Comparison of ENCODE assay signal across 8 cellular contexts in the genomic region with DNA sequence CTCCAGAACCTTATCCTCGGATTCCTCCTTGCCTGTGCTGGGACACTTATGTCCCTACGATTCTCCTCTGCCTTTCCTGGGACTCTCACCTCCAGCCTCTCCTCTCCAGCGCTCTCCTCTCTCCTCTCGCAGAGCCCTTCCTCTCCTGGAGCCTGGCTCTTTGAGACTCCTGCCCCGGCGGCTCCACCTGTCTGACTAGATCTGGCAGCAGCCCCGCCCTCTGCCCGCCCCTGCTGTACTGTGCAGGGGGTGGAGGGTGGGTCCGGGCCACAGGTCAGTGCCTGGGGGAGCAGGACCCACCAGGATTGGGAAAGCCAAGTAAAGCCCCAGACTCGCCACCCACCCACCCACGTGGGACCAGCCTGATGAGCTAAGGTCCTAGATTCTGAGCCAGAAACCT. TPM values are rescaled to one million over a fixed set of nuclear protein-coding genes. Genes with fewer than 3 reads are reported as not detected.
DNase-seq lines count a peak whose midpoint lies in the region; ATAC-seq and TF ChIP-seq lines count a peak whose summit lies in the region.

No MANE protein-coding gene starts in this region.

- H3K9ac ChIP-seq in SK-N-MC (ENCODE audit: insufficient read length), result no peak overlapping the region
- no peak overlapping the region for H3K9ac ChIP-seq in fibroblast of lung (ENCODE audit: insufficient read depth, low read length)

- H4K20me1 ChIP-seq in fibroblast of lung (ENCODE audit: control insufficient read depth, extremely low read depth, insufficient read depth, low read length), result no peaks in the 10 kb centered on the region

- peaks cover 19% of the 10 kb centered on the region for H3K4me1 ChIP-seq in HAP-1
- peaks cover 11% of the 10 kb centered on the region for H3K4me1 ChIP-seq in fibroblast of lung (ENCODE audit: control insufficient read depth, extremely low read depth, insufficient read depth, low read length)

- H3K4me3 ChIP-seq in HAP-1, result peak overlapping the region; percentile 72
- H3K4me3 ChIP-seq in SK-N-MC, result no peak overlapping the region
- peak overlapping the region; percentile 12 to 87 (median 53) for H3K4me3 ChIP-seq in fibroblast of lung (replicated peaks in 1 of 4; ENCODE audit: control extremely low read depth in 1 of 4, insufficient read depth in 1 of 4, low read depth in 3 of 4, low read length in 4 of 4)
- H3K4me3 ChIP-seq in skeletal muscle cell (ENCODE audit: low read depth, low read length), result peak overlapping the region; percentile 84

- H3K79me2 ChIP-seq in fibroblast of lung (ENCODE audit: control insufficient read depth, insufficient read depth, low read length), result peaks cover 54% of the 10 kb centered on the region

- H3K27ac ChIP-seq in SK-N-MC, result 0 out of 2 replicates have a peak overlapping the region, but pooled peaks have one; percentile 35
- no peak overlapping the region for H3K27ac ChIP-seq in fibroblast of lung (ENCODE audit: insufficient read depth, low read length)

- ATAC-seq in GM21515 (IDR thresholded peaks at IDR 0.05; ENCODE audit: unreplicated experiment) (no peak), HG03521 (IDR thresholded peaks at IDR 0.05; ENCODE audit: unreplicated experiment) (no peak)
- ATAC-seq in activated CD4-positive, CD25-positive, alpha-beta regulatory T cell treated with anti-CD3 and anti-CD28 coated beads, Interleukin-2, amount 50 U/mL, for 24 hours, result no peak

- no peak overlapping the region for H2AFZ ChIP-seq in fibroblast of lung (ENCODE audit: low read length)

- H3K36me3 ChIP-seq in HAP-1 (replicated peaks) (peaks cover 45% of the 10 kb centered on the region), SK-N-MC (ENCODE audit: insufficient read depth, low read length) (peaks cover 38% of the 10 kb centered on the region), fibroblast of lung (ENCODE audit: control insufficient read depth, insufficient read depth, low read length) (peaks cover 23% of the 10 kb centered on the region)

- no peak for TF ChIP-seq CTCF in fibroblast of lung (conservative IDR thresholded peaks at IDR 0.05 in 1 of 2, IDR thresholded peaks at IDR 0.05 in 1 of 2; ENCODE audit: low read depth in 1 of 2, low read length in 2 of 2)

- H3K4me2 ChIP-seq in fibroblast of lung (ENCODE audit: extremely low read depth, insufficient read depth, low read length), result peak overlapping the region; percentile 97

- H3K27me3 ChIP-seq in HAP-1 (ENCODE audit: low read depth) (no peaks in the 10 kb centered on the region), fibroblast of lung (ENCODE audit: control insufficient read depth, insufficient read depth, low read length) (no peaks in the 10 kb centered on the region)

- DNase-seq in HAP-1 (ENCODE audit: low spot score in 2 of 2) (peak in 1 of 2 experiments; percentile 67), SK-N-MC (ENCODE audit: low read depth, low spot score) (no peak), fibroblast of lung (ENCODE audit: low read depth in 2 of 2) (no peak), skeletal muscle cell (ENCODE audit: low read depth) (no peak), NCI-H2196 (lab: John Stamatoyannopoulos, UW; ENCODE audit: unreplicated experiment) (no peak)

- no peaks in the 10 kb centered on the region for H3K9me3 ChIP-seq in HAP-1
- H3K9me3 ChIP-seq in SK-N-MC (ENCODE audit: low read depth, low read length), result no peaks in the 10 kb centered on the region
- no peaks in the 10 kb centered on the region for H3K9me3 ChIP-seq in fibroblast of lung (ENCODE audit: control insufficient read depth, insufficient read depth, low read depth, low read length)

- in situ Hi-C loops in HAP-1 (cut with MboI; ENCODE audit: low sequenced_read_pairs), result no loop called here

RNA-seq across cellular contexts. Expression of a gene that starts 1.6 kb away (rescaled TPM):
- 33.4 and 65.2 TPM in 2 replicates for total RNA-seq in fibroblast of lung
- polyA plus RNA-seq in fibroblast of lung, result 172 and 203 TPM in 2 replicates
- 123 and 155 TPM in 2 replicates for polyA plus RNA-seq in fibroblast of lung (2012)
- 185 and 279 TPM in 2 replicates for polyA minus RNA-seq in fibroblast of lung (ENCODE audit: low replicate concordance)

RNA-seq across cellular contexts. Expression of a gene that starts 7.4 kb away (rescaled TPM):
- 1.3 and 24.1 TPM in 2 replicates for total RNA-seq in fibroblast of lung
- 16.7 and 88.0 TPM in 2 replicates for polyA plus RNA-seq in fibroblast of lung
- 19.4 and 114 TPM in 2 replicates for polyA plus RNA-seq in fibroblast of lung (2012)
- polyA minus RNA-seq in fibroblast of lung (ENCODE audit: low replicate concordance), result 53.6 and 300 TPM in 2 replicates

RNA-seq across cellular contexts. Expression of a gene that starts 23.4 kb away (rescaled TPM):
- total RNA-seq in fibroblast of lung, result 56.2 and 69.2 TPM in 2 replicates
- polyA plus RNA-seq in fibroblast of lung, result 45.8 and 49.7 TPM in 2 replicates
- 59.5 and 65.3 TPM in 2 replicates for polyA plus RNA-seq in fibroblast of lung (2012)
- polyA minus RNA-seq in fibroblast of lung (ENCODE audit: low replicate concordance), result 28.4 and 30.6 TPM in 2 replicates

RNA-seq across cellular contexts. Expression of a gene that starts 23.5 kb away (rescaled TPM):
- total RNA-seq in fibroblast of lung, result 17.2 and 26.9 TPM in 2 replicates
- polyA plus RNA-seq in fibroblast of lung, result 7.1 and 8.5 TPM in 2 replicates
- polyA plus RNA-seq in fibroblast of lung (2012), result 7.8 and 8.1 TPM in 2 replicates
- polyA minus RNA-seq in fibroblast of lung (ENCODE audit: low replicate concordance), result 65.4 and 101 TPM in 2 replicates

RNA-seq across cellular contexts. Expression of a gene that starts 28.6 kb away (rescaled TPM):
- total RNA-seq in fibroblast of lung, result not detected in 2 replicates
- polyA plus RNA-seq in fibroblast of lung, result not detected in 2 replicates
- 0.12 TPM in 1 of 2 replicates, not detected in the other for polyA plus RNA-seq in fibroblast of lung (2012)
- not detected in 2 replicates for polyA minus RNA-seq in fibroblast of lung (ENCODE audit: low replicate concordance)
